ENCODE assay signal across 9 cellular contexts in the genomic region with DNA sequence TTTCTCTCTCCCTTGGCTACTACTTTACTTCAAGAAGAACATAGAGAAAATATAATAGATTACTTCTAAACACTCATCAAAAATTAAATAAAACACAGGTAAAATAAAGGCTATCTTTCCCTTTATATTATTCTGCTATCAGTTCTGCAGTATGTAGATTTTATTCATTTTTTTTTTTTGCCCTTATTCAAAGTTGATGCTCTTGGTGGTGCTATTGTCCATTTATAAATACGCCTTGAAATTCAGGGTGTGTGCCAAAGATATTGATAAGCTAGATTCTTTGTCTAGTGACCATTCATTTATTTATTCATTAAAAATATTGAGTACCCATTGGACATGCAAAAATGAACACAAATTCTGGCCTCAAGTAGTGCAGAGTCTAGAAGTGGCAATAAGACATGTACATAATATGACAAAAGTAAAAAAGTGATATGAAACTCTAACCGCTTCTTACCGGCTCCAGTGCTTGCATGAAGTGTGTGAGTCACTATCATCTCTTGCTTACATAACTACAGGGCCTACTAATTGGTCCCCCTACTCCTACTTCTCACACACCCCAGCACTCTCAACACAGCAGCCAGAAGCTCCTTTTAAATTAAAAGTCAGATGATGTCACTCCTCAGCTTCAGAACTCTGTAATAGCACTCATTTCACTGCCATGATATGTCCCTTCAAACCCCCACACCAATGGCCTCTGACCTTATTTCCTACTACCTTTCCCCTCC.
DNase-seq lines count a peak whose midpoint lies in the region; ATAC-seq and TF ChIP-seq lines count a peak whose summit lies in the region.
"Had no signal": no experiment of that assay in that cellular context is flagged by ENCODE, and none has a peak within 500 bp of the region (broad histone marks: within the 10 kb centered on the region; RNA-seq: fewer than 3 reads in every experiment).

No MANE protein-coding gene starts in this region.

- no peaks in the 10 kb centered on the region for H3K27me3 Mint-ChIP-seq in brain

- no peaks in the 10 kb centered on the region for H3K27me3 ChIP-seq in BE2C
- H3K27me3 ChIP-seq: esophagus squamous epithelium had no signal

- H3K36me3 Mint-ChIP-seq in brain = no peaks in the 10 kb centered on the region

- DNase-seq in GM12864 (ENCODE audit: low read depth) (peak; percentile 7), cerebellar nuclear complex (lab: John Stamatoyannopoulos, UW) (no peak), NCI-H187 treated with DMSO at 0.1 percent for 48 hours (lab: John Stamatoyannopoulos, UW) (no peak), BE2C (no peak), C1 segment of cervical spinal cord (lab: John Stamatoyannopoulos, UW) (no peak)
- DNase-seq: esophagus squamous epithelium had no signal

- TF ChIP-seq CTCF in GM12864 (IDR thresholded peaks at IDR 0.05; ENCODE audit: low read depth, low read length, missing control alignments) = no peak
- TF ChIP-seq CTCF in brain (conservative IDR thresholded peaks at IDR 0.05) = no peak
- TF ChIP-seq CTCF in BE2C (IDR thresholded peaks at IDR 0.05; ENCODE audit: low read depth, low read length) = no peak

- H3K27ac Mint-ChIP-seq in brain = peak overlapping the region in 3 of 5 experiments; percentile 12 to 61 (median 26)

- H3K4me3 Mint-ChIP-seq in brain = peak overlapping the region in 1 of 5 experiments; percentile 3

- H3K4me1 Mint-ChIP-seq in brain = peaks cover 29% of the 10 kb centered on the region

- ATAC-seq in GM21528 (IDR thresholded peaks at IDR 0.05; ENCODE audit: low FRiP score, unreplicated experiment) = peak; percentile 77
- peak; percentile 90 for ATAC-seq in HG03521 (IDR thresholded peaks at IDR 0.05; ENCODE audit: unreplicated experiment)

- no peaks in the 10 kb centered on the region for H3K9me3 Mint-ChIP-seq in brain

- H3K36me3 ChIP-seq in BE2C = no peaks in the 10 kb centered on the region
- H3K36me3 ChIP-seq: esophagus squamous epithelium had no signal

- H3K4me1 ChIP-seq in BE2C = no peaks in the 10 kb centered on the region
- H3K4me1 ChIP-seq: esophagus squamous epithelium had no signal

- no peaks in the 10 kb centered on the region for H3K9me3 ChIP-seq in BE2C
- H3K9me3 ChIP-seq: esophagus squamous epithelium had no signal

- H3K4me3 ChIP-seq in GM12864 (ENCODE audit: low read depth, low read length) (no peak overlapping the region), BE2C (ENCODE audit: low read depth, low read length) (no peak overlapping the region)
- H3K4me3 ChIP-seq: esophagus squamous epithelium had no signal
